ENCODE assay signal across 9 cellular contexts in the genomic region with DNA sequence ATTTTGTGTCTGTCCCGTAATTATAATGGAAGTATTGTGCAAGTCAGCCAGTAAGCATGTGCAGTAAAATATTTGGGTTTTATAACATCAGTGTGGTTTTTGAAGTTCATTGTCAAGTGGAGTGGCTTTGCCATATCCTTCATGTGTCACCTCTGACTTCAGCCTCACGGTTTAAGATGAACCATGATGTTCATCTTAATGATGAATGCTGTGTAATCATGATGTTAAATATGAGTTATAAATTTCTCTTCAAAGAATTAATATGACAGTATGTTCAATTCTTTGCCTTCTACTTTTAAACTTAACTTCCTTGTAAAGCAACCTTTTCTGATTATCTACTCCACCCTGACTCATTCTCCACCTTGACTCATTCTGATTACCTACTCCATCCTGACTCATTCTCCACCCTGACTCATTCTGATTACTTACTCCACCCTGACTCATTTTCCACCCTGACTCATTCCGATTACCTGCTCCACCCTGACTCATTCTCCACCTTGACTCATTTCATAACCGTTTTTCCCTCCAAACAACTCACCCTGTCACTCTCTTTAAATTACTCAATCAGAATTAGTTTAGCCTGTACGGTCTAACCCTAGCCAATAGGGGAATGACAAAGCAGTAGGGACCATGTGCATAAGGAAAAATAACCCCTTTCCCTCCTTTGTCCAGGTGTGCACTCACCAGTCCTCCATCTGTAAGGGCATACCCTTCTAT. TPM values are rescaled to one million over a fixed set of nuclear protein-coding genes. Genes with fewer than 3 reads are reported as not detected.
DNase-seq lines count a peak whose midpoint lies in the region; ATAC-seq and TF ChIP-seq lines count a peak whose summit lies in the region.
"Had no signal": no experiment of that assay in that cellular context is flagged by ENCODE, and none has a peak within 500 bp of the region (broad histone marks: within the 10 kb centered on the region; RNA-seq: fewer than 3 reads in every experiment).

No MANE protein-coding gene starts in this region.

- ATAC-seq in GM19043 (IDR thresholded peaks at IDR 0.05; ENCODE audit: low read depth, unreplicated experiment) (peak; percentile 94), HG03196 (IDR thresholded peaks at IDR 0.05; ENCODE audit: unreplicated experiment) (peak; percentile 98)
- ATAC-seq in activated CD8-positive, alpha-beta T cell treated with anti-CD3 and anti-CD28 coated beads for 36 hours: peak; percentile 91
- ATAC-seq in naive thymus-derived CD4-positive, alpha-beta T cell: peak; percentile 26

- H3K36me3 ChIP-seq in ACC112 (ENCODE audit: insufficient read depth, low read length): no peaks in the 10 kb centered on the region
- H3K36me3 ChIP-seq in naive thymus-derived CD4-positive, alpha-beta T cell (ENCODE audit: control insufficient read depth in 2 of 3, insufficient read depth in 3 of 3, low read length in 3 of 3): no peaks in the 10 kb centered on the region
- H3K36me3 ChIP-seq: adrenal gland had no signal

- POLR2A ChIA-PET in activated CD8-positive, alpha-beta T cell treated with anti-CD3 and anti-CD28 coated beads for 36 hours (lab: Charles Lee): no interaction called here
- POLR2A ChIA-PET in naive thymus-derived CD4-positive, alpha-beta T cell (lab: Charles Lee): no interaction called here

- intact Hi-C loops in activated CD8-positive, alpha-beta T cell treated with anti-CD3 and anti-CD28 coated beads for 36 hours (cut with micrococcal nuclease): loop anchor here (5.0 kb wide), 1 partner anchor 48 kb away; the partner anchor contains the start of gene ANKRD10
- intact Hi-C loops in naive thymus-derived CD4-positive, alpha-beta T cell (cut with micrococcal nuclease): loop anchor here in 1 of 2 donors (1.0 to 5.0 kb wide), 4 partner anchors 48 to 250 kb away; partner anchors contain the start of gene ANKRD10

- H3K27me3 Mint-ChIP-seq in activated CD8-positive, alpha-beta T cell treated with anti-CD3 and anti-CD28 coated beads for 36 hours: peaks cover 16% of the 10 kb centered on the region
- peaks cover 0 to 18% (median 8%) of the 10 kb centered on the region in 5 donors for H3K27me3 Mint-ChIP-seq in naive thymus-derived CD4-positive, alpha-beta T cell
- no peaks in the 10 kb centered on the region for H3K27me3 Mint-ChIP-seq in glutamatergic neuron (ENCODE audit: unreplicated experiment)

- H3K27ac ChIP-seq in ACC112 (ENCODE audit: low read depth, low read length): peak overlapping the region; percentile 51
- no peak overlapping the region for H3K27ac ChIP-seq in naive thymus-derived CD4-positive, alpha-beta T cell (ENCODE audit: low read depth, low read length)
- H3K27ac ChIP-seq: adrenal gland had no signal

- H3K9me3 Mint-ChIP-seq in activated CD8-positive, alpha-beta T cell treated with anti-CD3 and anti-CD28 coated beads for 36 hours: peaks cover 42% of the 10 kb centered on the region
- H3K9me3 Mint-ChIP-seq in naive thymus-derived CD4-positive, alpha-beta T cell: peaks cover 6 to 65% (median 39%) of the 10 kb centered on the region in 11 donors
- H3K9me3 Mint-ChIP-seq in glutamatergic neuron (ENCODE audit: unreplicated experiment): peaks cover 12% of the 10 kb centered on the region

- H3K4me3 Mint-ChIP-seq in activated CD8-positive, alpha-beta T cell treated with anti-CD3 and anti-CD28 coated beads for 36 hours: peak overlapping the region; percentile 6
- H3K4me3 Mint-ChIP-seq in naive thymus-derived CD4-positive, alpha-beta T cell: peak overlapping the region in 1 of 10 donors; percentile 37
- no peak overlapping the region for H3K4me3 Mint-ChIP-seq in glutamatergic neuron (ENCODE audit: unreplicated experiment)

- peak; percentile 64 for DNase-seq in activated CD8-positive, alpha-beta T cell treated with anti-CD3 and anti-CD28 coated beads for 36 hours
- no peak for DNase-seq in naive thymus-derived CD4-positive, alpha-beta T cell
- DNase-seq in glutamatergic neuron (no peak), hepatic stellate cell (ENCODE audit: low spot score) (no peak), retina (no peak)

- peaks cover 3% of the 10 kb centered on the region for H3K4me1 ChIP-seq in ACC112 (ENCODE audit: control insufficient read depth, insufficient read depth, low read length, unreplicated experiment)
- H3K4me1 ChIP-seq in naive thymus-derived CD4-positive, alpha-beta T cell (ENCODE audit: control insufficient read depth in 2 of 2, insufficient read depth in 2 of 2, low read length in 2 of 2): no peaks in the 10 kb centered on the region
- H3K4me1 ChIP-seq: adrenal gland had no signal

- peaks cover 3% of the 10 kb centered on the region; the same call in 1 of the 2 replicates for H3K27me3 ChIP-seq in ACC112 (ENCODE audit: insufficient read depth, low read length)
- no peaks in the 10 kb centered on the region for H3K27me3 ChIP-seq in naive thymus-derived CD4-positive, alpha-beta T cell (ENCODE audit: control insufficient read depth in 2 of 2, insufficient read depth in 2 of 2, low read length in 2 of 2)
- H3K27me3 ChIP-seq: adrenal gland had no signal

- H3K4me3 ChIP-seq in ACC112 (ENCODE audit: low read depth, low read length): no peak overlapping the region
- no peak overlapping the region for H3K4me3 ChIP-seq in naive thymus-derived CD4-positive, alpha-beta T cell (ENCODE audit: low read length)
- H3K4me3 ChIP-seq: adrenal gland had no signal

- no peak overlapping the region for H2AFZ ChIP-seq in ACC112 (ENCODE audit: low read length, unreplicated experiment)

- no peak for TF ChIP-seq CTCF in activated CD8-positive, alpha-beta T cell treated with anti-CD3 and anti-CD28 coated beads for 36 hours (IDR thresholded peaks at IDR 0.05)
- no peak for TF ChIP-seq CTCF in glutamatergic neuron (IDR thresholded peaks at IDR 0.05; ENCODE audit: partially characterized antibody, unreplicated experiment)

- peaks cover 0 to 14% (median 0%) of the 10 kb centered on the region in 3 experiments for H3K9me3 ChIP-seq in naive thymus-derived CD4-positive, alpha-beta T cell (ENCODE audit: control insufficient read depth in 2 of 3, low read length in 3 of 3)
- H3K9me3 ChIP-seq: adrenal gland had no signal

- CTCF ChIA-PET in activated CD8-positive, alpha-beta T cell treated with anti-CD3 and anti-CD28 coated beads for 36 hours (lab: Charles Lee): no interaction called here
- CTCF ChIA-PET in naive thymus-derived CD4-positive, alpha-beta T cell (lab: Charles Lee): no interaction called here

- H3K27ac Mint-ChIP-seq in activated CD8-positive, alpha-beta T cell treated with anti-CD3 and anti-CD28 coated beads for 36 hours: peak overlapping the region; percentile 88
- H3K27ac Mint-ChIP-seq in naive thymus-derived CD4-positive, alpha-beta T cell: peak overlapping the region in 1 of 9 donors; percentile 79
- no peak overlapping the region for H3K27ac Mint-ChIP-seq in glutamatergic neuron (ENCODE audit: unreplicated experiment)

- H3K4me1 Mint-ChIP-seq in activated CD8-positive, alpha-beta T cell treated with anti-CD3 and anti-CD28 coated beads for 36 hours (ENCODE audit: low read depth): peaks cover 16% of the 10 kb centered on the region
- peaks cover 0 to 16% (median 0%) of the 10 kb centered on the region in 7 donors for H3K4me1 Mint-ChIP-seq in naive thymus-derived CD4-positive, alpha-beta T cell
- H3K4me1 Mint-ChIP-seq in glutamatergic neuron (ENCODE audit: low read depth, unreplicated experiment): no peaks in the 10 kb centered on the region

- peaks cover 16% of the 10 kb centered on the region for H3K36me3 Mint-ChIP-seq in activated CD8-positive, alpha-beta T cell treated with anti-CD3 and anti-CD28 coated beads for 36 hours (ENCODE audit: low read depth)
- peaks cover 0 to 44% (median 4%) of the 10 kb centered on the region in 5 donors for H3K36me3 Mint-ChIP-seq in naive thymus-derived CD4-positive, alpha-beta T cell
- H3K36me3 Mint-ChIP-seq in glutamatergic neuron (ENCODE audit: unreplicated experiment): peaks cover 36% of the 10 kb centered on the region

- no peaks in the 10 kb centered on the region for H3K79me2 ChIP-seq in ACC112 (ENCODE audit: control insufficient read depth, insufficient read depth, low read length, unreplicated experiment)

RNA-seq across cellular contexts. Expression of gene ANKRD10, which starts 50.3 kb away (rescaled TPM):
- 10 to 100 TPM; 81.6 to 86.1 TPM for total RNA-seq in activated CD8-positive, alpha-beta T cell treated with anti-CD3 and anti-CD28 coated beads for 36 hours
- 100 to 1,000 TPM; 129 to 155 (median 132) TPM for total RNA-seq in naive thymus-derived CD4-positive, alpha-beta T cell
- 10 to 100 TPM; 53.2 to 59.5 TPM for polyA plus RNA-seq in naive thymus-derived CD4-positive, alpha-beta T cell
- total RNA-seq in glutamatergic neuron (ENCODE audit: unreplicated experiment): 188 TPM

Comparison
In these comparisons a context has a peak if more than half of its experiments do, and no peak if none do; other contexts are left out.
1. ATAC-seq: peak in every context shown above with its lines; median percentile 98 in HG03196; 94 in GM19043; 91 in activated CD8-positive, alpha-beta T cell treated with anti-CD3 and anti-CD28 coated beads for 36 hours; 26 in naive thymus-derived CD4-positive, alpha-beta T cell.